ENCODE assay signal across 30 cellular contexts in the genomic region with DNA sequence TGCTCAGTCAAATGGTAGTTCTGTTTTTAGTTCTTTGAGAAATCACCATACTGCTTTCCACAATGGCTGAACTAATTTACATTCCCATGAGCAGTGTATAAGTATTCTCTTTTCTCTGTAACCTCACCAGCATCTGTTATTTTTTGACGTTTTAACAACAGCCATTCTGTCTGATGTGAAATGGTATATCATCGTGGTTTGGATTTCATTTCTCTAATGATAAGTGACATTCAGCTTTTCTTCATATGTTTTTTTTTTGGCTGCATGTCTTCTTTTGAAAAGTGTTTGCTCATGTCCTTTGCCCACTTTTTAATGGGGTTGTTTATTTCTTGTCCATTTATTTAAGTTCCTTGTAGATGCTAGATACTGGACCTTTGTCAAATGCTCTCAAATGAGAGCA.
"Had no signal": no experiment of that assay in that cellular context is flagged by ENCODE, and none has a peak within 500 bp of the region (broad histone marks: within the 10 kb centered on the region; RNA-seq: fewer than 3 reads in every experiment).

No MANE protein-coding gene starts in this region.

- H3K27ac ChIP-seq: brain microvascular endothelial cell, coronary artery, esophagus muscularis mucosa, foreskin keratinocyte, gastroesophageal sphincter, heart right ventricle had no signal

- DNase-seq: activated CD4-positive, alpha-beta memory T cell treated with anti-CD3 and anti-CD28 coated beads for 36 hours; activated CD4-positive, alpha-beta T cell treated with anti-CD3 and anti-CD28 coated beads for 36 hours; activated CD4-positive, alpha-beta T cell treated with anti-CD3 and anti-CD28 coated beads, Interleukin-2, amount 10 ng/mL, durations not matched to agents 24 days and 14 days; activated CD4-positive, CD25-positive, alpha-beta regulatory T cell; activated CD4-positive, CD25-positive, alpha-beta regulatory T cell treated with anti-CD3 and anti-CD28 coated beads, Interleukin-2, amount 50 U/mL, for 72 hours; activated CD8-positive, alpha-beta memory T cell treated with anti-CD3 and anti-CD28 coated beads, Interleukin-2, amount 10 ng/mL, durations not matched to agents 7 days and 5 days; activated CD8-positive, alpha-beta memory T cell treated with anti-CD3 and anti-CD28 coated beads, Interleukin-2, amount 50 U/mL, for 4 hours; activated CD8-positive, alpha-beta T cell treated with anti-CD3 and anti-CD28 coated beads, Interleukin-2, amount 10 ng/mL, durations not matched to agents 7 days and 5 days; activated gamma-delta T cell; activated naive CD4-positive, alpha-beta T cell; activated naive CD4-positive, alpha-beta T cell treated with anti-CD3 and anti-CD28 coated beads, Interleukin-2, amount 10 ng/mL, durations not matched to agents 7 days and 5 days; activated naive CD8-positive, alpha-beta T cell treated with anti-CD3 and anti-CD28 coated beads, Interleukin-2, amount 10 ng/mL, durations not matched to agents 7 days and 5 days; activated T-cell treated with anti-CD3 and anti-CD28 coated beads, Interleukin-2, amount 50 U/mL, for 24 hours; activated T-cell treated with anti-CD3 and anti-CD28 coated beads, Interleukin-2, amount 50 U/mL, for 72 hours; amniotic stem cell; anterior cingulate cortex; brain microvascular endothelial cell; dermis blood vessel endothelial cell; effector CD4-positive, alpha-beta T cell; effector memory CD8-positive, alpha-beta T cell; erythroblast; foreskin keratinocyte; heart right ventricle; T-helper 2 cell had no signal

- FAIRE-seq: astrocyte, bronchial epithelial cell had no signal

- H3K27me3 ChIP-seq: brain microvascular endothelial cell, esophagus muscularis mucosa, foreskin keratinocyte, gastroesophageal sphincter, heart right ventricle had no signal

- H3K4me3 ChIP-seq: coronary artery, esophagus muscularis mucosa, gastroesophageal sphincter, heart right ventricle had no signal

- ATAC-seq: activated CD4-positive, alpha-beta T cell treated with anti-CD3 and anti-CD28 coated beads for 36 hours; activated CD8-positive, alpha-beta memory T cell treated with anti-CD3 and anti-CD28 coated beads, Interleukin-2, amount 10 ng/mL, durations not matched to agents 7 days and 5 days; activated CD8-positive, alpha-beta T cell treated with anti-CD3 and anti-CD28 coated beads, Interleukin-2, amount 10 ng/mL, durations not matched to agents 7 days and 5 days; activated naive CD4-positive, alpha-beta T cell treated with anti-CD3 and anti-CD28 coated beads, Interleukin-2, amount 50 U/mL, for 72 hours; activated T-cell treated with anti-CD3 and anti-CD28 coated beads, Interleukin-2, amount 50 U/mL, for 72 hours; effector memory CD8-positive, alpha-beta T cell; foreskin keratinocyte; gastroesophageal sphincter; heart right ventricle had no signal

- H3K9me3 ChIP-seq: esophagus muscularis mucosa, gastroesophageal sphincter had no signal

- H3K36me3 ChIP-seq: brain microvascular endothelial cell, esophagus muscularis mucosa, gastroesophageal sphincter, heart right ventricle had no signal

- H3K4me1 ChIP-seq: esophagus muscularis mucosa, foreskin keratinocyte, gastroesophageal sphincter, heart right ventricle had no signal
